In the genomic region with DNA sequence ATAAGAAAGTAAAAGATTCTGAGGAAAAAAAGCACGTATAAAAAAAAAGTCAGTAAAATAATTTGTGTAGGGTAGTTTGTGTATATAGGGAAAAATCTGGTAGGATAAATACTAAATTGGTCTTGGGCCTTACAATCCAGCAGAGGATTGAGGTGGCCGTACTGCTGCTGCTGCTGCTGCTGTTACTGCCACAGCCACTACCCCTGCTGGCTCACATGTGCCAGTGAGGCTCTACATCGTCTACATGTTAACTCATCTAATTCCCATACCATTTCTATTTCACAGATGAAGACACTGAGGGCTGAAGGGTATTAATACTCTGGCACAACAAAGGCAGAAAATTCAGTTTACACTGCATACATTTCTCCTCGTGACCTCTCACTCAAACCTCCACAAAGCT, we compare ENCODE assay signal across 21 cellular contexts.
DNase-seq lines count a peak whose midpoint lies in the region; ATAC-seq and TF ChIP-seq lines count a peak whose summit lies in the region.
"Had no signal": no experiment of that assay in that cellular context is flagged by ENCODE, and none has a peak within 500 bp of the region (broad histone marks: within the 10 kb centered on the region; RNA-seq: fewer than 3 reads in every experiment).

No MANE protein-coding gene starts in this region.

- H3K27me3 Mint-ChIP-seq in chondrocyte (ENCODE audit: low read depth), result no peaks in the 10 kb centered on the region
- H3K27me3 Mint-ChIP-seq in neural progenitor cell (ENCODE audit: insufficient read depth, low read depth), result no peaks in the 10 kb centered on the region
- H3K27me3 Mint-ChIP-seq in effector memory CD8-positive, alpha-beta T cell, result no peaks in the 10 kb centered on the region
- H3K27me3 Mint-ChIP-seq: IgD-negative memory B cell had no signal

- no peaks in the 10 kb centered on the region for H3K36me3 Mint-ChIP-seq in chondrocyte (ENCODE audit: low read depth)
- no peaks in the 10 kb centered on the region for H3K36me3 Mint-ChIP-seq in neural progenitor cell
- no peaks in the 10 kb centered on the region for H3K36me3 Mint-ChIP-seq in effector memory CD8-positive, alpha-beta T cell (ENCODE audit: insufficient read depth)

- H3K27ac ChIP-seq in neural progenitor cell, result no peak overlapping the region
- H3K27ac ChIP-seq: C4-2B, PC-9, RWPE1, SK-N-MC had no signal

- no peak overlapping the region for H3K27ac Mint-ChIP-seq in chondrocyte (ENCODE audit: unreplicated experiment)
- H3K27ac Mint-ChIP-seq in neural progenitor cell, result no peak overlapping the region
- no peak overlapping the region for H3K27ac Mint-ChIP-seq in effector memory CD8-positive, alpha-beta T cell
- H3K27ac Mint-ChIP-seq: IgD-negative memory B cell had no signal

- H3K4me1 Mint-ChIP-seq in chondrocyte (ENCODE audit: low read depth), result peaks cover 22% of the 10 kb centered on the region
- peaks cover 38% of the 10 kb centered on the region for H3K4me1 Mint-ChIP-seq in neural progenitor cell
- no peaks in the 10 kb centered on the region for H3K4me1 Mint-ChIP-seq in effector memory CD8-positive, alpha-beta T cell (ENCODE audit: low read depth in 2 of 2)

- H3F3A ChIP-seq in neural progenitor cell (ENCODE audit: low read depth), result no peaks in the 10 kb centered on the region

- H3K9me3 ChIP-seq in BE2C (no peaks in the 10 kb centered on the region), neural progenitor cell (ENCODE audit: low read depth) (no peaks in the 10 kb centered on the region)

- H3K27me3 ChIP-seq in BE2C, result no peaks in the 10 kb centered on the region
- no peaks in the 10 kb centered on the region for H3K27me3 ChIP-seq in H7 (ENCODE audit: control insufficient read depth, insufficient read depth, low read length)
- H3K27me3 ChIP-seq in neural progenitor cell, result no peaks in the 10 kb centered on the region

- H3K36me3 ChIP-seq in BE2C (no peaks in the 10 kb centered on the region), H7 (replicated peaks; ENCODE audit: control insufficient read depth, insufficient read depth, low read length) (no peaks in the 10 kb centered on the region), neural progenitor cell (no peaks in the 10 kb centered on the region)

- DNase-seq in BE2C, result no peak
- DNase-seq in H7, result peak; percentile 9
- no peak for DNase-seq in chondrocyte (ENCODE audit: low spot score)
- DNase-seq in neural progenitor cell (ENCODE audit: low spot score), result no peak
- no peak for DNase-seq in hypothalamus (lab: John Stamatoyannopoulos, UW)
- no peak for DNase-seq in effector memory CD8-positive, alpha-beta T cell
- DNase-seq: AML-193, DMS53, GF-D8, NCI-H1105, NCI-H2081, NCI-H69, PC-9, SHP77 treated with DMSO at 0.1 percent for 48 hours, SW 1271 had no signal

- no peak overlapping the region for H2AFZ ChIP-seq in neural progenitor cell (replicated peaks)
- H2AFZ ChIP-seq: PC-9 had no signal

- ATAC-seq in GM21515 (IDR thresholded peaks at IDR 0.05; ENCODE audit: unreplicated experiment), result no peak
- ATAC-seq in effector memory CD8-positive, alpha-beta T cell (replicated peaks), result no peak
- ATAC-seq: HCT116 had no signal

- no peaks in the 10 kb centered on the region for H4K20me1 ChIP-seq in neural progenitor cell (ENCODE audit: low read depth)

- no peak overlapping the region for H3K4me2 ChIP-seq in neural progenitor cell
- H3K4me2 ChIP-seq: PC-9 had no signal

- H3K4me3 ChIP-seq in BE2C (ENCODE audit: low read depth, low read length) (no peak overlapping the region), H7 (ENCODE audit: insufficient read depth, low read depth, low read length) (no peak overlapping the region), neural progenitor cell (no peak overlapping the region)
- H3K4me3 ChIP-seq: PC-9, SK-N-MC had no signal

- H3K9ac ChIP-seq in neural progenitor cell, result no peak overlapping the region

- H3K4me3 Mint-ChIP-seq in chondrocyte (ENCODE audit: unreplicated experiment) (no peak overlapping the region), neural progenitor cell (no peak overlapping the region)
- no peak overlapping the region for H3K4me3 Mint-ChIP-seq in effector memory CD8-positive, alpha-beta T cell

- TF ChIP-seq CTCF in BE2C (IDR thresholded peaks at IDR 0.05; ENCODE audit: low read depth, low read length) (peak; percentile 17; the same call in 1 of the 2 replicates), chondrocyte (IDR thresholded peaks at IDR 0.05) (peak; percentile 38), neural progenitor cell (IDR thresholded peaks at IDR 0.05) (peak; percentile 20)

- H3K4me1 ChIP-seq in BE2C (no peaks in the 10 kb centered on the region), neural progenitor cell (peaks cover 21% of the 10 kb centered on the region)

- H3K9me3 Mint-ChIP-seq in chondrocyte (ENCODE audit: low read depth) (no peaks in the 10 kb centered on the region), neural progenitor cell (no peaks in the 10 kb centered on the region)
- H3K9me3 Mint-ChIP-seq in effector memory CD8-positive, alpha-beta T cell, result peaks cover 8 to 18% of the 10 kb centered on the region in 2 donors

- H3K79me2 ChIP-seq in neural progenitor cell (ENCODE audit: low read depth), result no peaks in the 10 kb centered on the region
